In the genomic region with DNA sequence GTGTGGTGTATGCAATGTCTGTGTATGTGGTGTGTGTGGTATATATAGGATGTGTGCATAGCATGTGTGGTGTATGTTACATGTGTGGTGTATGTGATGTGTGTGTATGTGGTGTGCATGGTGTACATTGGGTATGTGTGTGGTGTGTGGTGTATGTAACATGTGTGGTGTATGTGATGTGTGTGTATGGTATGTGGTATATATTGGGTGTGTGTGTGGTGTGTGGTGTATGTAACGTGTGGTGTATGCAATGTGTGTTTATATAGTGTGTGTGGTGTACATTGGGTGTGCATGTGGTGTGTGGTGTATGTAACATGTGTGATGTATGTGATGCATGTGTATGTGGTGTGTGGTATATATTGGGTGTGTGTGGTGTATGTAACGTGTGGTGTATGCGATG, we compare ENCODE assay signal across 1 cellular context.
TF ChIP-seq lines count a peak whose summit lies in the region.

No MANE protein-coding gene starts in this region.

TF ChIP-seq in A549, 52 proteins besides CTCF, POLR2A, EP300 and RAD21 (continued from another document):
- TF ChIP-seq TFCP2L1 (CRISPR knock-in tag; IDR thresholded peaks at IDR 0.05) (no peak), KDM5A (IDR thresholded peaks at IDR 0.05) (no peak), BHLHE40 (IDR thresholded peaks at IDR 0.05; ENCODE audit: low read depth, low read length) (no peak)
- TF ChIP-seq, protein P1, sequence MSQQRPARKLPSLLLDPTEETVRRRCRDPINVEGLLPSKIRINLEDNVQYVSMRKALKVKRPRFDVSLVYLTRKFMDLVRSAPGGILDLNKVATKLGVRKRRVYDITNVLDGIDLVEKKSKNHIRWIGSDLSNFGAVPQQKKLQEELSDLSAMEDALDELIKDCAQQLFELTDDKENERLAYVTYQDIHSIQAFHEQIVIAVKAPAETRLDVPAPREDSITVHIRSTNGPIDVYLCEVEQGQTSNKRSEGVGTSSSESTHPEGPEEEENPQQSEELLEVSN (IDR thresholded peaks at IDR 0.05; ENCODE audit: borderline replicate concordance, low read depth), result no peak
TF ChIP-seq in A549: peak in this region for 0.
